ENCODE assay signal across 34 cellular contexts in the genomic region with DNA sequence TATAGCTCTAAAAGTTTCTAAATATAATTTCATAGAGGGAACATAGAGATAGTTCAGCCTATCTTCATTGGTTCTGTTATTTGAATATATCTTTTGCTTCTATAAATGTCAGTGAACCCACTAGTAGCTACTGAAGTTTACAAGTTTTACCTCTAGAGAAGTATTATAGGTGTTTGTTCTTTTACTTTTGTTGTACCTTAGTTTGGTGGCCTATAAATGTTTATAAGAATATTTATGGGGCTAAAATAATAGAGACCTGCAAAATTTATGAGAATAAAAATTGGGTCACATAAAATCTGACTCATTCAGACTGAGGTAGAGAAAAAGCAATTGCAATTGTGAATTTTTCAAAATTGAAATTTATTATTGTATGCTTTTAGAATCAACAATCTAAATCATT.
"Had no signal": no experiment of that assay in that cellular context is flagged by ENCODE, and none has a peak within 500 bp of the region (broad histone marks: within the 10 kb centered on the region; RNA-seq: fewer than 3 reads in every experiment).

No MANE protein-coding gene starts in this region.

- DNase-seq: Kasumi-1, MG63, MM.1S, MV-4-11, NCI-H1048, NCI-H1092, NCI-H1092 treated with DMSO at 0.1 percent for 48 hours, NCI-H1105, NCI-H1105 treated with DMSO at 0.1 percent for 48 hours, NCI-H1417, NCI-H1417 treated with DMSO at 0.1 percent for 48 hours, NCI-H1436, NCI-H1436 treated with DMSO at 0.1 percent for 48 hours, NCI-H146, NCI-H1694, NCI-H1694 treated with DMSO at 0.1 percent for 48 hours, NCI-H187, NCI-H187 treated with DMSO at 0.1 percent for 48 hours, NCI-H1930, NCI-H2029, NCI-H2029 treated with DMSO at 0.1 percent for 48 hours, NCI-H2081, NCI-H2081 treated with DMSO at 0.1 percent for 48 hours, NCI-H2107, NCI-H2171, NCI-H2171 treated with DMSO at 0.1 percent for 48 hours, NCI-H2227 treated with DMSO at 0.1 percent for 48 hours, NCI-H226, NCI-H345, NCI-H446, NCI-H446 treated with DMSO at 0.1 percent for 48 hours, NCI-H510A, NCI-H510A treated with DMSO at 0.1 percent for 48 hours, NCI-H524 had no signal

- H3K36me3 ChIP-seq: MG63 had no signal

- H3K9me3 ChIP-seq: MG63 had no signal

- H3K4me3 ChIP-seq: MG63 had no signal
